1 cellular context compared by ENCODE assay signal in genomic region chr12:57428965-57429364, GRCh38.
TF ChIP-seq lines count a peak whose summit lies in the region.

No MANE protein-coding gene starts in this region.

TF ChIP-seq in K562, 482 proteins besides CTCF, POLR2A, EP300 and RAD21:
- TF ChIP-seq RBM25 (IDR thresholded peaks at IDR 0.05; ENCODE audit: low read depth, low read length, severe bottlenecking): peak; percentile 70
- TF ChIP-seq STAT5A (IDR thresholded peaks at IDR 0.05; ENCODE audit: borderline replicate concordance, low read length): no peak
- TF ChIP-seq SP2 (IDR thresholded peaks at IDR 0.05; ENCODE audit: extremely low read depth, low read depth, low read length, poor library complexity, severe bottlenecking): no peak
- TF ChIP-seq KDM1A (IDR thresholded peaks at IDR 0.05): peak; percentile 35 to 39; a peak in 3 of 4 replicates
- TF ChIP-seq, protein P1, sequence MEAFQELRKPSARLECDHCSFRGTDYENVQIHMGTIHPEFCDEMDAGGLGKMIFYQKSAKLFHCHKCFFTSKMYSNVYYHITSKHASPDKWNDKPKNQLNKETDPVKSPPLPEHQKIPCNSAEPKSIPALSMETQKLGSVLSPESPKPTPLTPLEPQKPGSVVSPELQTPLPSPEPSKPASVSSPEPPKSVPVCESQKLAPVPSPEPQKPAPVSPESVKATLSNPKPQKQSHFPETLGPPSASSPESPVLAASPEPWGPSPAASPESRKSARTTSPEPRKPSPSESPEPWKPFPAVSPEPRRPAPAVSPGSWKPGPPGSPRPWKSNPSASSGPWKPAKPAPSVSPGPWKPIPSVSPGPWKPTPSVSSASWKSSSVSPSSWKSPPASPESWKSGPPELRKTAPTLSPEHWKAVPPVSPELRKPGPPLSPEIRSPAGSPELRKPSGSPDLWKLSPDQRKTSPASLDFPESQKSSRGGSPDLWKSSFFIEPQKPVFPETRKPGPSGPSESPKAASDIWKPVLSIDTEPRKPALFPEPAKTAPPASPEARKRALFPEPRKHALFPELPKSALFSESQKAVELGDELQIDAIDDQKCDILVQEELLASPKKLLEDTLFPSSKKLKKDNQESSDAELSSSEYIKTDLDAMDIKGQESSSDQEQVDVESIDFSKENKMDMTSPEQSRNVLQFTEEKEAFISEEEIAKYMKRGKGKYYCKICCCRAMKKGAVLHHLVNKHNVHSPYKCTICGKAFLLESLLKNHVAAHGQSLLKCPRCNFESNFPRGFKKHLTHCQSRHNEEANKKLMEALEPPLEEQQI (IDR thresholded peaks at IDR 0.05): no peak
- TF ChIP-seq ZNF121 (CRISPR knock-in tag; conservative IDR thresholded peaks at IDR 0.05): peak; percentile 97
- TF ChIP-seq ZNF75A (CRISPR knock-in tag; IDR thresholded peaks at IDR 0.05): no peak
- no peak for TF ChIP-seq KDM2B (CRISPR knock-in tag; IDR thresholded peaks at IDR 0.05)
- TF ChIP-seq RBFOX2 (IDR thresholded peaks at IDR 0.05; ENCODE audit: low read depth, low read length): 0 out of 2 replicates have a peak, but pooled peaks have one; percentile 3
TF ChIP-seq in K562: peak in this region for 4.
